Comparison of ENCODE assay signal across 8 cellular contexts in genomic region chrX:12973561-12974216, GRCh38. TPM values are rescaled to one million over a fixed set of nuclear protein-coding genes. Genes with fewer than 3 reads are reported as not detected.
DNase-seq lines count a peak whose midpoint lies in the region; ATAC-seq and TF ChIP-seq lines count a peak whose summit lies in the region.

No MANE protein-coding gene starts in this region.

- TF ChIP-seq POLR2A in tibial nerve (IDR thresholded peaks at IDR 0.05) = no peak

- H3K9me3 Mint-ChIP-seq in activated naive CD8-positive, alpha-beta T cell treated with anti-CD3 and anti-CD28 coated beads for 36 hours = no peaks in the 10 kb centered on the region

- no peak for ATAC-seq in GM21447 (IDR thresholded peaks at IDR 0.05; ENCODE audit: unreplicated experiment)

- H3K4me3 ChIP-seq in tibial nerve = peak overlapping the region in 3 of 4 donors; percentile 73 to 77 (median 76)

- H3K27ac Mint-ChIP-seq in activated naive CD8-positive, alpha-beta T cell treated with anti-CD3 and anti-CD28 coated beads for 36 hours = peak overlapping the region; percentile 98

- peaks cover 13% of the 10 kb centered on the region for H3K27me3 Mint-ChIP-seq in activated naive CD8-positive, alpha-beta T cell treated with anti-CD3 and anti-CD28 coated beads for 36 hours

- peaks cover 0 to 19% (median 3%) of the 10 kb centered on the region in 4 donors for H3K4me1 ChIP-seq in tibial nerve

- H3K36me3 ChIP-seq in tibial nerve = no peaks in the 10 kb centered on the region

- H3K27ac ChIP-seq in tibial nerve = peak overlapping the region; percentile 93 to 97 (median 94)

- 47 to 52% methylated on average over 16 to 18 of the region's 18 CpGs for WGBS in tibial nerve, 2 donors

- H3K4me3 Mint-ChIP-seq in activated naive CD8-positive, alpha-beta T cell treated with anti-CD3 and anti-CD28 coated beads for 36 hours = peak overlapping the region; percentile 98

- TF ChIP-seq EP300 in tibial nerve (IDR thresholded peaks at IDR 0.05) = no peak

- peaks cover 44% of the 10 kb centered on the region for H3K36me3 Mint-ChIP-seq in activated naive CD8-positive, alpha-beta T cell treated with anti-CD3 and anti-CD28 coated beads for 36 hours

- TF ChIP-seq CTCF in tibial nerve (IDR thresholded peaks at IDR 0.05) = no peak

- peak; percentile 1 for DNase-seq in EH (ENCODE audit: low read depth)
- peak; percentile 48 for DNase-seq in NCI-H2227 treated with DMSO at 0.1 percent for 48 hours (lab: John Stamatoyannopoulos, UW)
- DNase-seq in activated naive CD8-positive, alpha-beta T cell treated with anti-CD3 and anti-CD28 coated beads for 36 hours = peak; percentile 54
- peak; percentile 65 for DNase-seq in medulla oblongata (ENCODE audit: extremely low spot score)
- no peak for DNase-seq in tibial nerve (ENCODE audit: low spot score in 2 of 2)
- DNase-seq in GM03348 (ENCODE audit: low spot score) = no peak
- DNase-seq in DMS79 (lab: John Stamatoyannopoulos, UW) = no peak

- peaks cover 0 to 16% of the 10 kb centered on the region in 2 donors for H3K27me3 ChIP-seq in tibial nerve

- H3K9me3 ChIP-seq in tibial nerve = no peaks in the 10 kb centered on the region

- peaks cover 33% of the 10 kb centered on the region for H3K4me1 Mint-ChIP-seq in activated naive CD8-positive, alpha-beta T cell treated with anti-CD3 and anti-CD28 coated beads for 36 hours

RNA-seq across cellular contexts. Expression of gene TMSB4X, which starts 1.2 kb away (rescaled TPM):
- 1,000 to 10,000 TPM; 3,478 to 3,646 TPM for total RNA-seq in activated naive CD8-positive, alpha-beta T cell treated with anti-CD3 and anti-CD28 coated beads for 36 hours
- total RNA-seq in tibial nerve = 1,000 to 10,000 TPM; 3,029 to 4,490 (median 3,421) TPM

Comparison
In these comparisons a context has a peak if more than half of its experiments do, and no peak if none do; other contexts are left out.
1. DNase-seq: peak in EH (single experiment), NCI-H2227 treated with DMSO at 0.1 percent for 48 hours (single experiment), activated naive CD8-positive, alpha-beta T cell treated with anti-CD3 and anti-CD28 coated beads for 36 hours (single experiment) and medulla oblongata (single experiment); none in tibial nerve (0 of 2), GM03348 (single experiment) and DMS79 (single experiment).